Comparison of ENCODE assay signal across 1 cellular context in genomic region chr4:88017516-88018302, GRCh38.
TF ChIP-seq lines count a peak whose summit lies in the region.

No MANE protein-coding gene starts in this region.

TF ChIP-seq in SK-N-SH treated with all-trans-retinoic acid at 6 μM for 48 hours, 23 proteins besides CTCF, POLR2A, EP300 and RAD21 (continued from another document):
- TF ChIP-seq TSHZ2 (CRISPR knock-in tag; IDR thresholded peaks at IDR 0.05) (no peak), PPARA (CRISPR knock-in tag; IDR thresholded peaks at IDR 0.05; ENCODE audit: borderline replicate concordance) (no peak), ARNTL (CRISPR knock-in tag; IDR thresholded peaks at IDR 0.05; ENCODE audit: borderline replicate concordance, low read depth) (no peak), TOX (CRISPR knock-in tag; IDR thresholded peaks at IDR 0.05; ENCODE audit: borderline replicate concordance) (peak; percentile 64; the same call in 1 of the 2 replicates), BACH2 (CRISPR knock-in tag; IDR thresholded peaks at IDR 0.05; ENCODE audit: borderline replicate concordance) (no peak), ZNF70 (CRISPR knock-in tag; IDR thresholded peaks at IDR 0.05) (no peak)
